16 cellular contexts compared by ENCODE assay signal in the genomic region with DNA sequence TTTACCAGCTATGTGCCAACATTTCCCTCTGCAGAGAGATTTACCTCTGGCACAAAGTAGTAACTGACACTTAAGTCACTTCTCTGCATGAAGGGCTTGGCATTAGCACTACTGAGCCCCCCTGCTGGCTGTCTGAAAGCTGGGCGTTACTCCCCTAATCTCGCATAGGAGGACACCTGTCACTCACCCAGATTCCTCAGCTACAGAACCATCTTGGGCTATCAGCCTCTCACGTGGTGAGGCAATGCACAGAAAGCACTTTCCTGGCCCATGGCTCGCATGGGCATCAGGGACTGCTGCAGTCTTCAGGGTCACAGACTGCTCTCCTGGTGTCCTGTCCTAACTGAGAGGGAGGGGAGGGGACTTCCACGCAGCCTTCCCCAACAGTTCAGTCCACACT. TPM values are rescaled to one million over a fixed set of nuclear protein-coding genes. Genes with fewer than 3 reads are reported as not detected.
DNase-seq lines count a peak whose midpoint lies in the region; ATAC-seq lines count a peak whose summit lies in the region.
"Had no signal": no experiment of that assay in that cellular context is flagged by ENCODE, and none has a peak within 500 bp of the region (broad histone marks: within the 10 kb centered on the region; RNA-seq: fewer than 3 reads in every experiment).

No MANE protein-coding gene starts in this region.

- peaks cover 22% of the 10 kb centered on the region for H3K36me3 Mint-ChIP-seq in activated naive CD4-positive, alpha-beta T cell treated with anti-CD3 and anti-CD28 coated beads, Interleukin-2, amount 10 ng/mL, durations not matched to agents 7 days and 5 days
- no peaks in the 10 kb centered on the region for H3K36me3 Mint-ChIP-seq in stimulated activated effector memory CD8-positive, alpha-beta T cell treated with anti-CD3 and anti-CD28 coated beads, Interleukin-12 subunit alpha, Interleukin-12 subunit beta, amount 100 ng/mL, for 72 hours

- peaks cover 65% of the 10 kb centered on the region for H3K4me1 Mint-ChIP-seq in activated naive CD4-positive, alpha-beta T cell treated with anti-CD3 and anti-CD28 coated beads, Interleukin-2, amount 10 ng/mL, durations not matched to agents 7 days and 5 days
- H3K4me1 Mint-ChIP-seq in stimulated activated effector memory CD8-positive, alpha-beta T cell treated with anti-CD3 and anti-CD28 coated beads, Interleukin-12 subunit alpha, Interleukin-12 subunit beta, amount 100 ng/mL, for 72 hours: peaks cover 34% of the 10 kb centered on the region

- H3K9me3 Mint-ChIP-seq in activated naive CD4-positive, alpha-beta T cell treated with anti-CD3 and anti-CD28 coated beads, Interleukin-2, amount 10 ng/mL, durations not matched to agents 7 days and 5 days: peaks cover 13% of the 10 kb centered on the region
- H3K9me3 Mint-ChIP-seq in stimulated activated effector memory CD8-positive, alpha-beta T cell treated with anti-CD3 and anti-CD28 coated beads, Interleukin-12 subunit alpha, Interleukin-12 subunit beta, amount 100 ng/mL, for 72 hours: peaks cover 5% of the 10 kb centered on the region

- no peaks in the 10 kb centered on the region for H3K27me3 Mint-ChIP-seq in activated naive CD4-positive, alpha-beta T cell treated with anti-CD3 and anti-CD28 coated beads, Interleukin-2, amount 10 ng/mL, durations not matched to agents 7 days and 5 days

- intact Hi-C loops in posterior vena cava (cut with DNase I): no loop called here

- H3K27ac ChIP-seq in caudate nucleus (ENCODE audit: low read depth, low read length): no peak overlapping the region
- H3K27ac ChIP-seq: PC-9, right lobe of liver had no signal

- ATAC-seq in stimulated activated effector memory CD8-positive, alpha-beta T cell treated with anti-CD3 and anti-CD28 coated beads, Interleukin-12 subunit alpha, Interleukin-12 subunit beta, amount 100 ng/mL, for 72 hours: no peak
- ATAC-seq in HG03354 (IDR thresholded peaks at IDR 0.05; ENCODE audit: poor library complexity, severe bottlenecking, unreplicated experiment): no peak
- ATAC-seq: left lobe of liver, right lobe of liver had no signal

- no peak for DNase-seq in activated naive CD4-positive, alpha-beta T cell treated with anti-CD3 and anti-CD28 coated beads, Interleukin-2, amount 10 ng/mL, durations not matched to agents 7 days and 5 days
- DNase-seq in activated naive CD4-positive, alpha-beta T cell treated with anti-CD3 and anti-CD28 coated beads, Interleukin-2, amount 50 U/mL, for 16 hours: no peak
- DNase-seq in NCI-H69 (lab: John Stamatoyannopoulos, UW) (peak; percentile 45), ecto neural progenitor cell (ENCODE audit: low spot score) (peak; percentile 63), posterior vena cava (ENCODE audit: low spot score) (no peak), caudate nucleus (lab: John Stamatoyannopoulos, UW) (no peak)
- no peak for DNase-seq in stimulated activated effector memory CD8-positive, alpha-beta T cell treated with anti-CD3 and anti-CD28 coated beads, Interleukin-12 subunit alpha, Interleukin-12 subunit beta, amount 100 ng/mL, for 72 hours (ENCODE audit: low spot score in 2 of 2)
- DNase-seq: EL, glutamatergic neuron, Kasumi-1, NCI-H2081, nephron progenitor cell, PC-9, right lobe of liver had no signal

- peak overlapping the region; percentile 97 for H3K27ac Mint-ChIP-seq in activated naive CD4-positive, alpha-beta T cell treated with anti-CD3 and anti-CD28 coated beads, Interleukin-2, amount 10 ng/mL, durations not matched to agents 7 days and 5 days
- peak overlapping the region; percentile 92 for H3K27ac Mint-ChIP-seq in stimulated activated effector memory CD8-positive, alpha-beta T cell treated with anti-CD3 and anti-CD28 coated beads, Interleukin-12 subunit alpha, Interleukin-12 subunit beta, amount 100 ng/mL, for 72 hours
- H3K27ac Mint-ChIP-seq: nephron progenitor cell had no signal

- H3K4me3 Mint-ChIP-seq in activated naive CD4-positive, alpha-beta T cell treated with anti-CD3 and anti-CD28 coated beads, Interleukin-2, amount 10 ng/mL, durations not matched to agents 7 days and 5 days: no peak overlapping the region
- no peak overlapping the region for H3K4me3 Mint-ChIP-seq in stimulated activated effector memory CD8-positive, alpha-beta T cell treated with anti-CD3 and anti-CD28 coated beads, Interleukin-12 subunit alpha, Interleukin-12 subunit beta, amount 100 ng/mL, for 72 hours
- H3K4me3 Mint-ChIP-seq: nephron progenitor cell had no signal

- CTCF ChIA-PET in activated naive CD4-positive, alpha-beta T cell treated with anti-CD3 and anti-CD28 coated beads, Interleukin-2, amount 10 ng/mL, durations not matched to agents 7 days and 5 days (lab: Charles Lee): interaction anchor here (1.5 to 5.8 kb wide), 3 partner anchors 10 to 57 kb away, joined by 3 to 32 read pairs (median 6); no protein-coding TSS in a partner anchor

RNA-seq across cellular contexts. Expression of a gene that starts 12.0 kb away (rescaled TPM):
- total RNA-seq in posterior vena cava: 100 to 1,000 TPM; 385 to 718 TPM

Comparison
In these comparisons a context has a peak if more than half of its experiments do, and no peak if none do; other contexts are left out.
1. DNase-seq: peak in NCI-H69 (single experiment) and ecto neural progenitor cell (single experiment); none in activated naive CD4-positive, alpha-beta T cell treated with anti-CD3 and anti-CD28 coated beads, Interleukin-2, amount 10 ng/mL, durations not matched to agents 7 days and 5 days (single experiment), activated naive CD4-positive, alpha-beta T cell treated with anti-CD3 and anti-CD28 coated beads, Interleukin-2, amount 50 U/mL, for 16 hours (single experiment), stimulated activated effector memory CD8-positive, alpha-beta T cell treated with anti-CD3 and anti-CD28 coated beads, Interleukin-12 subunit alpha, Interleukin-12 subunit beta, amount 100 ng/mL, for 72 hours (0 of 2), posterior vena cava (single experiment) and caudate nucleus (0 of 61).